In genomic region chr19:46815833-46816627, GRCh38 we compare ENCODE assay signal across 16 cellular contexts. TPM values are rescaled to one million over a fixed set of nuclear protein-coding genes. Genes with fewer than 3 reads are reported as not detected.
DNase-seq lines count a peak whose midpoint lies in the region; ATAC-seq and TF ChIP-seq lines count a peak whose summit lies in the region.
"Had no signal": no experiment of that assay in that cellular context is flagged by ENCODE, and none has a peak within 500 bp of the region (broad histone marks: within the 10 kb centered on the region; RNA-seq: fewer than 3 reads in every experiment).

No MANE protein-coding gene starts in this region.

- no peaks in the 10 kb centered on the region for H3K36me3 ChIP-seq in BLaER1
- no peaks in the 10 kb centered on the region for H3K36me3 ChIP-seq in GM23338 (ENCODE audit: insufficient read depth)

- H3K4me3 ChIP-seq in BLaER1 (no peak overlapping the region), GM23338 (no peak overlapping the region)

- no peak for TF ChIP-seq CTCF in GM23338 (conservative IDR thresholded peaks at IDR 0.05; ENCODE audit: low read depth in 2 of 2)
- no peak for TF ChIP-seq CTCF in mesothelial cell of epicardium (IDR thresholded peaks at IDR 0.05; ENCODE audit: unreplicated experiment)

- H3K27me3 Mint-ChIP-seq in GM23338 (ENCODE audit: insufficient read depth, low read depth, poor library complexity) (peaks cover 6% of the 10 kb centered on the region), mesothelial cell of epicardium (ENCODE audit: low read depth) (no peaks in the 10 kb centered on the region)
- peaks cover 2% of the 10 kb centered on the region for H3K27me3 Mint-ChIP-seq in dendritic cell treated with granulocyte-macrophage colony-stimulating factor and Interleukin-4, amounts not matched to agents 40 ng/mL and 50 ng/mL, for 4 days

- H3K4me3 Mint-ChIP-seq in GM23338, result no peak overlapping the region
- H3K4me3 Mint-ChIP-seq in dendritic cell treated with granulocyte-macrophage colony-stimulating factor and Interleukin-4, amounts not matched to agents 40 ng/mL and 50 ng/mL, for 4 days, result no peak overlapping the region
- no peak overlapping the region for H3K4me3 Mint-ChIP-seq in mesothelial cell of epicardium
- H3K4me3 Mint-ChIP-seq: T-helper 2 cell treated with Interferon-gamma antibody and Interleukin-4, amounts not matched to agents 5 μg/mL and 100 μg/mL, for 36 hours had no signal

- H4K20me1 ChIP-seq in BLaER1 (no peaks in the 10 kb centered on the region), GM23338 (replicated peaks; ENCODE audit: insufficient read depth) (no peaks in the 10 kb centered on the region)

- DNase-seq in GM23338 (ENCODE audit: low spot score) (no peak), NCI-H2171 (lab: John Stamatoyannopoulos, UW) (peak; percentile 81), C1 segment of cervical spinal cord (lab: John Stamatoyannopoulos, UW) (no peak), mesothelial cell of epicardium (ENCODE audit: low spot score in 2 of 2, unreplicated experiment in 2 of 2) (no peak)
- DNase-seq: GF-D8, MV-4-11, NCI-H1417, NCI-H2029 treated with DMSO at 0.1 percent for 48 hours, NCI-H526, OCI-M1, SW 1271 had no signal

- H2AFZ ChIP-seq in GM23338, result 0 out of 2 replicates have a peak overlapping the region, but pooled peaks have one; percentile 23

- H3K79me2 ChIP-seq in GM23338 (replicated peaks; ENCODE audit: insufficient read depth), result no peaks in the 10 kb centered on the region

- H3K36me3 Mint-ChIP-seq in GM23338 (ENCODE audit: low read depth) (no peaks in the 10 kb centered on the region), mesothelial cell of epicardium (no peaks in the 10 kb centered on the region)
- no peaks in the 10 kb centered on the region for H3K36me3 Mint-ChIP-seq in dendritic cell treated with granulocyte-macrophage colony-stimulating factor and Interleukin-4, amounts not matched to agents 40 ng/mL and 50 ng/mL, for 4 days (ENCODE audit: low read depth)

- no peaks in the 10 kb centered on the region for H3K9me2 ChIP-seq in GM23338 (ENCODE audit: insufficient read depth)

- H3K9me3 Mint-ChIP-seq in GM23338 (no peaks in the 10 kb centered on the region; the same call in 2 of the 3 replicates), mesothelial cell of epicardium (no peaks in the 10 kb centered on the region)
- H3K9me3 Mint-ChIP-seq in dendritic cell treated with granulocyte-macrophage colony-stimulating factor and Interleukin-4, amounts not matched to agents 40 ng/mL and 50 ng/mL, for 4 days, result no peaks in the 10 kb centered on the region
- H3K9me3 Mint-ChIP-seq: T-helper 2 cell treated with Interferon-gamma antibody and Interleukin-4, amounts not matched to agents 5 μg/mL and 100 μg/mL, for 36 hours had no signal

- intact Hi-C loops in dendritic cell treated with granulocyte-macrophage colony-stimulating factor and Interleukin-4, amounts not matched to agents 40 ng/mL and 50 ng/mL, for 4 days (cut with micrococcal nuclease), result no loop called here

- no peak overlapping the region for H3K9ac ChIP-seq in BLaER1

- H3K4me1 ChIP-seq in BLaER1 (peaks cover 79% of the 10 kb centered on the region), GM23338 (ENCODE audit: insufficient read depth) (no peaks in the 10 kb centered on the region; the same call in 1 of the 2 replicates)

- H3K27ac Mint-ChIP-seq in GM23338 (no peak overlapping the region), mesothelial cell of epicardium (no peak overlapping the region)
- H3K27ac Mint-ChIP-seq in dendritic cell treated with granulocyte-macrophage colony-stimulating factor and Interleukin-4, amounts not matched to agents 40 ng/mL and 50 ng/mL, for 4 days, result peak overlapping the region; percentile 21
- H3K27ac Mint-ChIP-seq: T-helper 2 cell treated with Interferon-gamma antibody and Interleukin-4, amounts not matched to agents 5 μg/mL and 100 μg/mL, for 36 hours had no signal

- ATAC-seq in GM23338, result no peak
- no peak for ATAC-seq in SK-N-SH treated with all-trans-retinoic acid at 6 μM for 48 hours

- no peaks in the 10 kb centered on the region for H3K9me3 ChIP-seq in BLaER1

- peak overlapping the region; percentile 46 for H3K4me2 ChIP-seq in BLaER1
- no peak overlapping the region for H3K4me2 ChIP-seq in GM23338

- no peak overlapping the region for H3K27ac ChIP-seq in BLaER1
- no peak overlapping the region for H3K27ac ChIP-seq in GM23338 (ENCODE audit: low read depth)
- H3K27ac ChIP-seq: RWPE1 had no signal

- H3K4me1 Mint-ChIP-seq in GM23338 (peaks cover 18% of the 10 kb centered on the region), mesothelial cell of epicardium (peaks cover 22% of the 10 kb centered on the region)
- H3K4me1 Mint-ChIP-seq in dendritic cell treated with granulocyte-macrophage colony-stimulating factor and Interleukin-4, amounts not matched to agents 40 ng/mL and 50 ng/mL, for 4 days (ENCODE audit: low read depth), result peaks cover 20% of the 10 kb centered on the region

- H3K27me3 ChIP-seq in BLaER1 (no peaks in the 10 kb centered on the region), GM23338 (ENCODE audit: insufficient read depth) (no peaks in the 10 kb centered on the region)

- H3F3A ChIP-seq in GM23338 (replicated peaks; ENCODE audit: low read depth), result no peaks in the 10 kb centered on the region

TF ChIP-seq in GM23338, 12 proteins besides CTCF, POLR2A, EP300 and RAD21 (continues in another document):
- no peak for TF ChIP-seq REST (IDR thresholded peaks at IDR 0.05; ENCODE audit: unreplicated experiment)
- TF ChIP-seq STAT1 (IDR thresholded peaks at IDR 0.05; ENCODE audit: unreplicated experiment), result no peak
- TF ChIP-seq ZNF331 (CRISPR knock-in tag; IDR thresholded peaks at IDR 0.05; ENCODE audit: low read depth), result no peak
- no peak for TF ChIP-seq JUNB (IDR thresholded peaks at IDR 0.05; ENCODE audit: unreplicated experiment)

TF ChIP-seq in SK-N-SH treated with all-trans-retinoic acid at 6 μM for 48 hours, 23 proteins besides CTCF, POLR2A, EP300 and RAD21 (continues in another document):
- TF ChIP-seq ZNF8 (CRISPR knock-in tag; IDR thresholded peaks at IDR 0.05) (no peak), TCF4 (CRISPR knock-in tag; IDR thresholded peaks at IDR 0.05; ENCODE audit: borderline replicate concordance) (no peak), CSDC2 (CRISPR knock-in tag; IDR thresholded peaks at IDR 0.05) (no peak), ARNTL (CRISPR knock-in tag; IDR thresholded peaks at IDR 0.05; ENCODE audit: borderline replicate concordance, low read depth) (no peak), SNAI2 (CRISPR knock-in tag; IDR thresholded peaks at IDR 0.05) (no peak)
- TF ChIP-seq, protein P1, sequence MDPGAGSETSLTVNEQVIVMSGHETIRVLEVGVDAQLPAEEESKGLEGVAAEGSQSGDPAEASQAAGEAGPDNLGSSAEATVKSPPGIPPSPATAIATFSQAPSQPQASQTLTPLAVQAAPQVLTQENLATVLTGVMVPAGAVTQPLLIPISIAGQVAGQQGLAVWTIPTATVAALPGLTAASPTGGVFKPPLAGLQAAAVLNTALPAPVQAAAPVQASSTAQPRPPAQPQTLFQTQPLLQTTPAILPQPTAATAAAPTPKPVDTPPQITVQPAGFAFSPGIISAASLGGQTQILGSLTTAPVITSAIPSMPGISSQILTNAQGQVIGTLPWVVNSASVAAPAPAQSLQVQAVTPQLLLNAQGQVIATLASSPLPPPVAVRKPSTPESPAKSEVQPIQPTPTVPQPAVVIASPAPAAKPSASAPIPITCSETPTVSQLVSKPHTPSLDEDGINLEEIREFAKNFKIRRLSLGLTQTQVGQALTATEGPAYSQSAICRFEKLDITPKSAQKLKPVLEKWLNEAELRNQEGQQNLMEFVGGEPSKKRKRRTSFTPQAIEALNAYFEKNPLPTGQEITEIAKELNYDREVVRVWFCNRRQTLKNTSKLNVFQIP (CRISPR knock-in tag; IDR thresholded peaks at IDR 0.05; ENCODE audit: borderline replicate concordance, low read depth), result no peak
- TF ChIP-seq, protein P2, sequence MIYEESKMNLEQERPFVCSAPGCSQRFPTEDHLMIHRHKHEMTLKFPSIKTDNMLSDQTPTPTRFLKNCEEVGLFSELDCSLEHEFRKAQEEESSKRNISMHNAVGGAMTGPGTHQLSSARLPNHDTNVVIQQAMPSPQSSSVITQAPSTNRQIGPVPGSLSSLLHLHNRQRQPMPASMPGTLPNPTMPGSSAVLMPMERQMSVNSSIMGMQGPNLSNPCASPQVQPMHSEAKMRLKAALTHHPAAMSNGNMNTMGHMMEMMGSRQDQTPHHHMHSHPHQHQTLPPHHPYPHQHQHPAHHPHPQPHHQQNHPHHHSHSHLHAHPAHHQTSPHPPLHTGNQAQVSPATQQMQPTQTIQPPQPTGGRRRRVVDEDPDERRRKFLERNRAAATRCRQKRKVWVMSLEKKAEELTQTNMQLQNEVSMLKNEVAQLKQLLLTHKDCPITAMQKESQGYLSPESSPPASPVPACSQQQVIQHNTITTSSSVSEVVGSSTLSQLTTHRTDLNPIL (CRISPR knock-in tag; IDR thresholded peaks at IDR 0.05; ENCODE audit: low read depth), result no peak

RNA-seq across cellular contexts. Expression of gene SLC1A5, which starts 27.6 kb away (rescaled TPM):
- 249 and 272 TPM in 2 replicates for total RNA-seq in GM23338 (2014; rRNA removed; shearing (Covaris generic))
- 103 and 109 TPM in 2 replicates for polyA plus RNA-seq in GM23338 (2016; fragmentation: Nextera tagmentation; extraction: Ambion mirVana)
- total RNA-seq in mesothelial cell of epicardium, result 45.3 to 49.3 TPM (median 48.4 TPM) in 3 replicates

RNA-seq across cellular contexts. Expression of gene AP2S1, which starts 34.6 kb away (rescaled TPM):
- total RNA-seq in GM23338 (2014; rRNA removed; shearing (Covaris generic)), result 115 and 140 TPM in 2 replicates
- 278 and 299 TPM in 2 replicates for polyA plus RNA-seq in GM23338 (2016; fragmentation: Nextera tagmentation; extraction: Ambion mirVana)
- total RNA-seq in mesothelial cell of epicardium, result 97.5 to 109 TPM (median 107 TPM) in 3 replicates

RNA-seq across cellular contexts. Expression of gene ARHGAP35, which starts 44.8 kb away (rescaled TPM):
- total RNA-seq in GM23338 (2014; rRNA removed; shearing (Covaris generic)), result 49.4 and 57.7 TPM in 2 replicates
- polyA plus RNA-seq in GM23338 (2016; fragmentation: Nextera tagmentation; extraction: Ambion mirVana), result 13.6 and 14.4 TPM in 2 replicates
- 74.9 to 77.9 TPM (median 77.4 TPM) in 3 replicates for total RNA-seq in mesothelial cell of epicardium
